ENCODE assay signal across 8 cellular contexts in the genomic region with DNA sequence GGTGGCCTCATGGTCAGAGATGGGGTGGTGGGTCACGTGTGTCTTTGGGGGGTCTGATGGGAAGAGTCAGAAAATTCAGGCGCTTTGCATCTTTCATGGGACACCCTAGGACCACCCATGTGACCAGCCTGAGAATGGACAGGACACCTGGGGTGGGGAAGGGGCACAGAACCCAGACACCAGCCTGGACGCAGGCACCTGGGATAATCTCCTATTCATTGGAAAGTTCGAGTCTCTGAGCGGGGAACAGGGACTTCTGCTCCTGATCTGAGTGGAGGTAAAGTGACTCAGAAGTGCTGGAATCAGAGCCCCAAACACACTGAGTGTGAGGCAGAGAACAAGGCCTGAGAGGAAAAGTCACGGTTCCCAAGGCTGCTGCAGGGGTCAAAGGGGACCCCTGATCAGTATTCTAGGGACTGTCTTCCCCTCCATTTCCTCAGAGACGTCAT. TPM values are rescaled to one million over a fixed set of nuclear protein-coding genes. Genes with fewer than 3 reads are reported as not detected.
DNase-seq lines count a peak whose midpoint lies in the region; ATAC-seq, FAIRE-seq and TF ChIP-seq lines count a peak whose summit lies in the region.

No MANE protein-coding gene starts in this region.

- ATAC-seq in WTC11, result no peak
- ATAC-seq in GM21723 (IDR thresholded peaks at IDR 0.05; ENCODE audit: unreplicated experiment), result no peak
- ATAC-seq in HG03175 (IDR thresholded peaks at IDR 0.05; ENCODE audit: unreplicated experiment), result no peak

- CTCF ChIA-PET in WTC11 (lab: Charles Lee), result interaction anchor here (0.6 to 1.0 kb wide), 2 partner anchors 11 kb away, joined by 3 to 5 read pairs; no protein-coding TSS in a partner anchor

- DNase-seq in WTC11 (ENCODE audit: low spot score) (no peak), fibroblast of pulmonary artery (ENCODE audit: low read depth) (no peak), anterior cingulate cortex (lab: John Stamatoyannopoulos, UW) (no peak), D721Med (ENCODE audit: insufficient read length, low spot score) (no peak)

- POLR2A ChIA-PET in WTC11 (lab: Charles Lee), result no interaction called here

- no peak for TF ChIP-seq CTCF in GM12875 (IDR thresholded peaks at IDR 0.05; ENCODE audit: borderline replicate concordance, insufficient read depth, low read depth, low read length)
- no peak for TF ChIP-seq CTCF in WTC11 (IDR thresholded peaks at IDR 0.05)
- no peak for TF ChIP-seq CTCF in fibroblast of pulmonary artery (IDR thresholded peaks at IDR 0.05; ENCODE audit: low read length, missing control alignments)
- TF ChIP-seq CTCF in D721Med (IDR thresholded peaks at IDR 0.05; ENCODE audit: insufficient read depth, missing control alignments), result no peak

- peaks cover 56% of the 10 kb centered on the region for H3K27me3 ChIP-seq in skeletal muscle satellite cell (ENCODE audit: control insufficient read depth, insufficient read depth, low read length)

- H3K4me3 ChIP-seq in GM12875 (ENCODE audit: low read depth, low read length) (peak overlapping the region; percentile 57), fibroblast of pulmonary artery (replicated peaks; ENCODE audit: low read depth, low read length) (peak overlapping the region; percentile 68), skeletal muscle satellite cell (ENCODE audit: low read length) (no peak overlapping the region)

- H3K27me3 Mint-ChIP-seq in WTC11 (ENCODE audit: low read depth), result peaks cover 84% of the 10 kb centered on the region

- no peaks in the 10 kb centered on the region for H3K36me3 ChIP-seq in skeletal muscle satellite cell (ENCODE audit: insufficient read depth, low read length)

- H3K27ac Mint-ChIP-seq in WTC11, result no peak overlapping the region

- no peak overlapping the region for H3K9ac ChIP-seq in skeletal muscle satellite cell (ENCODE audit: low read depth, low read length)

- peaks cover 4% of the 10 kb centered on the region for H3K9me3 Mint-ChIP-seq in WTC11

- H3K36me3 Mint-ChIP-seq in WTC11, result peaks cover 17% of the 10 kb centered on the region

- H3K4me1 ChIP-seq in skeletal muscle satellite cell (ENCODE audit: control insufficient read depth, insufficient read depth, low read length), result no peaks in the 10 kb centered on the region

- no peak for FAIRE-seq in D721Med (lab: Jason Lieb, UNC)

- H3K9me3 ChIP-seq in skeletal muscle satellite cell (replicated peaks; ENCODE audit: low read length), result no peaks in the 10 kb centered on the region

- peak overlapping the region; percentile 60 for H3K4me3 Mint-ChIP-seq in WTC11

- H3K4me1 Mint-ChIP-seq in WTC11, result peaks cover 4% of the 10 kb centered on the region

- H3K4me2 ChIP-seq in skeletal muscle satellite cell (ENCODE audit: low read length), result peak overlapping the region; percentile 78

TF ChIP-seq in WTC11, 78 proteins besides CTCF, POLR2A, EP300 and RAD21:
- TF ChIP-seq GRHL2 (CRISPR knock-in tag; IDR thresholded peaks at IDR 0.05; ENCODE audit: insufficient replicate concordance, severe bottlenecking), result no peak
- TF ChIP-seq ZBTB21 (CRISPR knock-in tag; IDR thresholded peaks at IDR 0.05; ENCODE audit: borderline replicate concordance), result no peak

RNA-seq across cellular contexts. Expression of a gene that starts 1.4 kb away (rescaled TPM):
- total RNA-seq in WTC11 (2021), result 124 to 149 TPM (median 141 TPM) in 3 replicates
- total RNA-seq in skeletal muscle satellite cell (2012; rRNA removed), result 52.2 and 195 TPM in 2 replicates

RNA-seq across cellular contexts. Expression of a gene that starts 47.8 kb away (rescaled TPM):
- 11.4 to 12.9 TPM (median 11.7 TPM) in 3 replicates for total RNA-seq in WTC11 (2021)
- 8.7 and 39.0 TPM in 2 replicates for total RNA-seq in skeletal muscle satellite cell (2012; rRNA removed)
